24 cellular contexts compared by ENCODE assay signal in the genomic region with DNA sequence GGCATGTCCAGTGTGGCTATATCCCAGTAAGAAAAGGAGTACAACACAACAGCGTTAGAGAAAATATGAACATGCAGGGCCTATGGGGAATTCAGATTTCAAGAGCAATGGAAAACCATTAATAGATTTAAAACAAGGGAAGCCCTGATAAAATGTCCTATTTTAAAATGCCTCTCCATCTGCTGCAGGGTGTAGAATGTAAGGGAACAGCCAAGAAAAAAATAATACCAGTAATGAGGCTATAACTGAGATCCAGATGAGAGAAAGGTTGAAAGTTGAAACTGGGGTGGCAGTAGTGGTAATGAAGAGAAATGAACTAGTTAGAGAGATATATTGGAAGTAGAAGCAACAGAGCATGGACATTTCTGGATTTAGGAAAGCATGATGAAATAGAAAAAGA.
"Had no signal": no experiment of that assay in that cellular context is flagged by ENCODE, and none has a peak within 500 bp of the region (broad histone marks: within the 10 kb centered on the region; RNA-seq: fewer than 3 reads in every experiment).

No MANE protein-coding gene starts in this region.

- DNase-seq: colonic mucosa; cortex of kidney; dermis blood vessel endothelial cell; dorsolateral prefrontal cortex; effector CD4-positive, alpha-beta T cell; effector memory CD4-positive, alpha-beta T cell; erythroblast; esophagus squamous epithelium; foreskin fibroblast; foreskin melanocyte; gastrocnemius medialis; glutamatergic neuron; head of caudate nucleus; heart right ventricle; hippocampal formation; left cardiac atrium; left lung; lower lobe of right lung; mesenchymal stem cell; mucosa of descending colon; naive B cell had no signal

- H3K9me3 Mint-ChIP-seq: mesothelial cell of epicardium had no signal

- H3K4me1 ChIP-seq: colonic mucosa, esophagus squamous epithelium, gastrocnemius medialis, left lung, lower lobe of right lung had no signal

- H3K36me3 Mint-ChIP-seq: mesothelial cell of epicardium, naive B cell had no signal

- H3K4me3 ChIP-seq: colonic mucosa, dorsolateral prefrontal cortex, esophagus squamous epithelium, gastrocnemius medialis, heart right ventricle, left lung, lower lobe of right lung, mucosa of descending colon had no signal

- H3K27ac Mint-ChIP-seq: mesothelial cell of epicardium had no signal

- H3K4me1 Mint-ChIP-seq: mesothelial cell of epicardium, naive B cell had no signal

- H3K27me3 ChIP-seq: colonic mucosa, dorsolateral prefrontal cortex, esophagus squamous epithelium, gastrocnemius medialis, heart right ventricle, left lung had no signal

- ATAC-seq: esophagus mucosa, gastrocnemius medialis, left lung, lower lobe of right lung, mucosa of descending colon had no signal

- H3K9me3 ChIP-seq: colonic mucosa, esophagus squamous epithelium, gastrocnemius medialis, heart right ventricle, left lung, lower lobe of right lung, mucosa of descending colon had no signal

- H3K4me3 Mint-ChIP-seq: mesothelial cell of epicardium, naive B cell had no signal

- H3K27me3 Mint-ChIP-seq: naive B cell had no signal

- H3K27ac ChIP-seq: colonic mucosa, dorsolateral prefrontal cortex, epithelial cell of prostate, esophagus squamous epithelium, gastrocnemius medialis, left lung, lower lobe of right lung had no signal

- H3K36me3 ChIP-seq: colonic mucosa, esophagus squamous epithelium, gastrocnemius medialis, heart right ventricle, left lung, lower lobe of right lung had no signal
